In genomic region chr1:25618433-25618808, GRCh38 we compare ENCODE assay signal across 9 cellular contexts. TPM values are rescaled to one million over a fixed set of nuclear protein-coding genes. Genes with fewer than 3 reads are reported as not detected.
DNase-seq lines count a peak whose midpoint lies in the region; ATAC-seq and TF ChIP-seq lines count a peak whose summit lies in the region.
"Had no signal": no experiment of that assay in that cellular context is flagged by ENCODE, and none has a peak within 500 bp of the region (broad histone marks: within the 10 kb centered on the region; RNA-seq: fewer than 3 reads in every experiment).

No MANE protein-coding gene starts in this region.

- no peaks in the 10 kb centered on the region for H3K79me2 ChIP-seq in PC-3 (ENCODE audit: low read length)

- no TSS peak for BruUV-seq in PC-3 (replicated peaks; lab: Mats Ljungman, UMichigan)

- no peaks in the 10 kb centered on the region for H3F3A ChIP-seq in PC-3 (ENCODE audit: low read length, unreplicated experiment)

- POLR2A ChIA-PET in CD8-positive, alpha-beta memory T cell (lab: Charles Lee) = interaction anchor here (0.9 to 1.4 kb wide), 7 partner anchors 14 to 196 kb away, joined by 3 to 11 read pairs (median 5); no protein-coding TSS in a partner anchor
- POLR2A ChIA-PET in PC-3 (lab: Charles Lee; ENCODE audit: unreplicated experiment) = interaction anchor here (0.5 kb wide), 1 partner anchor 65 kb away, joined by 4 read pairs; no protein-coding TSS in a partner anchor

- peaks cover 70 to 74% (median 73%) of the 10 kb centered on the region in 3 donors for H3K4me1 Mint-ChIP-seq in CD8-positive, alpha-beta memory T cell

- H3K9me2 ChIP-seq in PC-3 (replicated peaks; ENCODE audit: low read length) = no peaks in the 10 kb centered on the region

- peaks cover 0 to 3% (median 0%) of the 10 kb centered on the region in 3 donors for H3K36me3 Mint-ChIP-seq in CD8-positive, alpha-beta memory T cell

- H3K4me1 ChIP-seq in CD8-positive, alpha-beta memory T cell (ENCODE audit: insufficient read depth, low read length) = peaks cover 67% of the 10 kb centered on the region
- peaks cover 0 to 71% (median 30%) of the 10 kb centered on the region in 3 donors for H3K4me1 ChIP-seq in gastroesophageal sphincter
- H3K4me1 ChIP-seq in psoas muscle = peaks cover 26% of the 10 kb centered on the region
- peaks cover 17% of the 10 kb centered on the region for H3K4me1 ChIP-seq in PC-3 (ENCODE audit: insufficient read depth, low read length)

- TF ChIP-seq POLR2A in gastroesophageal sphincter (IDR thresholded peaks at IDR 0.05) = no peak

- WGBS in gastroesophageal sphincter (ENCODE audit: low coverage in 1 of 2), 2 donors = 30 to 31% methylated on average over 2 to 4 of the region's 4 CpGs
- WGBS in psoas muscle, 3 donors = 52 to 71% (median 61%) methylated on average over 4 of the region's 4 CpGs

- CTCF ChIA-PET in CD8-positive, alpha-beta memory T cell (lab: Charles Lee) = interaction anchor here (0.8 to 3.5 kb wide), 17 partner anchors 9 to 257 kb away, joined by 3 to 22 read pairs (median 4); partner anchors contain the start of genes PAQR7 and SELENON
- CTCF ChIA-PET in PC-3 (lab: Charles Lee) = no interaction called here

- H3K4me3 Mint-ChIP-seq in CD8-positive, alpha-beta memory T cell = peak overlapping the region; percentile 78 to 93 (median 88)

- no peaks in the 10 kb centered on the region for H3K27me3 ChIP-seq in CD8-positive, alpha-beta memory T cell (ENCODE audit: insufficient read depth, low read length, poor library complexity, severe bottlenecking)
- no peaks in the 10 kb centered on the region for H3K27me3 ChIP-seq in WERI-Rb-1 (ENCODE audit: insufficient read depth, low read depth, severe bottlenecking)
- no peaks in the 10 kb centered on the region for H3K27me3 ChIP-seq in gastroesophageal sphincter
- H3K27me3 ChIP-seq in psoas muscle (ENCODE audit: insufficient read depth in 3 of 3, low read length in 2 of 3) = no peaks in the 10 kb centered on the region
- H3K27me3 ChIP-seq in PC-3 (ENCODE audit: low read length) = peaks cover 7% of the 10 kb centered on the region; the same call in 1 of the 2 replicates

- TF ChIP-seq EP300 in gastroesophageal sphincter (IDR thresholded peaks at IDR 0.05) = no peak

- H3K27ac ChIP-seq in CD8-positive, alpha-beta memory T cell (ENCODE audit: low read depth, low read length) = no peak overlapping the region
- H3K27ac ChIP-seq in WERI-Rb-1 (peak overlapping the region; percentile 75), gastroesophageal sphincter (peak overlapping the region; percentile 58 to 91 (median 88)), psoas muscle (no peak overlapping the region), PC-3 (ENCODE audit: low read length) (no peak overlapping the region)

- TF ChIP-seq CTCF in WERI-Rb-1 (IDR thresholded peaks at IDR 0.05; ENCODE audit: low read depth, low read length) (no peak), gastroesophageal sphincter (IDR thresholded peaks at IDR 0.05) (no peak), psoas muscle (IDR thresholded peaks at IDR 0.05) (no peak), PC-3 (conservative IDR thresholded peaks at IDR 0.05; ENCODE audit: low read depth, low read length) (no peak)

- H4K20me1 ChIP-seq in PC-3 (ENCODE audit: low read length) = no peaks in the 10 kb centered on the region

- peak overlapping the region; percentile 45 for H3K4me3 ChIP-seq in CD8-positive, alpha-beta memory T cell (ENCODE audit: low read length)
- peak overlapping the region; percentile 60 for H3K4me3 ChIP-seq in WERI-Rb-1 (ENCODE audit: low read depth, low read length)
- H3K4me3 ChIP-seq in gastroesophageal sphincter = peak overlapping the region; percentile 77 to 98
- peak overlapping the region; percentile 84 for H3K4me3 ChIP-seq in psoas muscle
- H3K4me3 ChIP-seq in PC-3 (ENCODE audit: low read length) = no peak overlapping the region

- no peaks in the 10 kb centered on the region for H3K36me3 ChIP-seq in CD8-positive, alpha-beta memory T cell (ENCODE audit: insufficient read depth, low read length)
- H3K36me3 ChIP-seq in WERI-Rb-1 (no peaks in the 10 kb centered on the region), gastroesophageal sphincter (no peaks in the 10 kb centered on the region), psoas muscle (ENCODE audit: insufficient read depth in 1 of 2, low read depth in 1 of 2) (no peaks in the 10 kb centered on the region), PC-3 (ENCODE audit: low read depth, low read length) (no peaks in the 10 kb centered on the region)

- H3K9me3 Mint-ChIP-seq in CD8-positive, alpha-beta memory T cell = no peaks in the 10 kb centered on the region

- no peak for DNase-seq in CD8-positive, alpha-beta memory T cell
- no peak for DNase-seq in WERI-Rb-1
- no peak for DNase-seq in psoas muscle
- DNase-seq in mesenteric fat pad (ENCODE audit: low spot score) = no peak
- no peak for DNase-seq in PC-3
- no peak for DNase-seq in posterior cingulate gyrus
- DNase-seq: EL had no signal

- peak overlapping the region; percentile 77 to 96 (median 88) for H3K27ac Mint-ChIP-seq in CD8-positive, alpha-beta memory T cell

- no peak overlapping the region for H3K9ac ChIP-seq in PC-3 (ENCODE audit: low read length)

- ATAC-seq in gastroesophageal sphincter (no peak), psoas muscle (no peak), PC-3 (no peak), HG03039 (IDR thresholded peaks at IDR 0.05; ENCODE audit: unreplicated experiment) (no peak)

- peaks cover 0 to 1% of the 10 kb centered on the region in 2 donors for H3K27me3 Mint-ChIP-seq in CD8-positive, alpha-beta memory T cell

- intact Hi-C loops in psoas muscle (cut with DNase I) = loop anchor here (2.0 to 5.0 kb wide), 4 partner anchors 39 to 124 kb away; no protein-coding TSS in a partner anchor
- intact Hi-C loops in PC-3 (cut with micrococcal nuclease) = no loop called here
- intact Hi-C loops in posterior cingulate gyrus (cut with DNase I) = loop anchor here (5.0 kb wide), 3 partner anchors 56 to 179 kb away; no protein-coding TSS in a partner anchor

- H3K9me3 ChIP-seq in CD8-positive, alpha-beta memory T cell (ENCODE audit: low read length) = no peaks in the 10 kb centered on the region
- H3K9me3 ChIP-seq in WERI-Rb-1 (ENCODE audit: severe bottlenecking) (no peaks in the 10 kb centered on the region), gastroesophageal sphincter (no peaks in the 10 kb centered on the region), psoas muscle (no peaks in the 10 kb centered on the region), PC-3 (ENCODE audit: low read length) (no peaks in the 10 kb centered on the region)

- no peak overlapping the region for H3K4me2 ChIP-seq in PC-3 (ENCODE audit: low read length)

- no peak overlapping the region for H2AFZ ChIP-seq in PC-3 (ENCODE audit: low read length)

RNA-seq across cellular contexts. Expression of gene MAN1C1, which starts 1.8 kb away (rescaled TPM):
- 1 to 10 TPM; 2.8 to 3.6 TPM for total RNA-seq in CD8-positive, alpha-beta memory T cell
- polyA plus RNA-seq in CD8-positive, alpha-beta memory T cell = 5.6 TPM
- total RNA-seq in gastroesophageal sphincter = 10 to 100 TPM; 20.0 to 38.1 (median 27.8) TPM
- 1 to 10 TPM; 1.8 to 6.7 (median 2.5) TPM for total RNA-seq in psoas muscle
- polyA plus RNA-seq in psoas muscle = 1 to 10 TPM; 1.8 to 2.0 (median 1.9) TPM
- total RNA-seq in mesenteric fat pad = 21.9 TPM
- total RNA-seq in PC-3 (2014; rRNA removed) = 0.11 and 0.75 TPM in 2 replicates

Comparison
In these comparisons a context has a peak if more than half of its experiments do, and no peak if none do; other contexts are left out.
1. H3K27ac ChIP-seq: peak in WERI-Rb-1 (single experiment) and gastroesophageal sphincter (4 of 4); none in CD8-positive, alpha-beta memory T cell (single experiment), psoas muscle (single experiment) and PC-3 (single experiment).